In genomic region chr11:65415499-65416340, GRCh38 we compare ENCODE assay signal across 8 cellular contexts. TPM values are rescaled to one million over a fixed set of nuclear protein-coding genes. Genes with fewer than 3 reads are reported as not detected.
DNase-seq lines count a peak whose midpoint lies in the region; ATAC-seq, FAIRE-seq and TF ChIP-seq lines count a peak whose summit lies in the region.

No MANE protein-coding gene starts in this region.

- 0% methylated on average over 5 of the region's 11 CpGs for WGBS in HepG2 (ENCODE audit: low lambda C conversion rate)

- peaks cover 0 to 13% of the 10 kb centered on the region in 2 experiments; a peak in 1 of 5 replicates for H3K36me3 ChIP-seq in HepG2 (replicated peaks in 1 of 2; ENCODE audit: control insufficient read depth in 1 of 2, insufficient read depth in 2 of 2, low read length in 2 of 2)

- H3K9me3 ChIP-seq in HepG2 (ENCODE audit: low read length) = no peaks in the 10 kb centered on the region

- POLR2A ChIA-PET in HepG2 (lab: Yijun Ruan, JAX) = interaction anchor here (0.6 to 17.8 kb wide), 19 partner anchors 11 to 281 kb away, joined by 3 to 952 read pairs (median 38); partner anchors contain the start of genes FRMD8, MALAT1, SLC25A45 and TIGD3

- CTCF ChIA-PET in HepG2 (lab: Yijun Ruan, JAX; ENCODE audit: low intra/inter-chr PET ratio, low total read pairs) = interaction anchor here (1.9 to 2.7 kb wide), 5 partner anchors 15 to 95 kb away, joined by 6 to 20 read pairs (median 13); no protein-coding TSS in a partner anchor

- peaks cover 64% of the 10 kb centered on the region for H3K4me1 ChIP-seq in HepG2 (ENCODE audit: insufficient read depth, low read length)

- no peak overlapping the region for H2AFZ ChIP-seq in HepG2 (ENCODE audit: low read length)

- in situ Hi-C loops in HepG2 (cut with HindIII; ENCODE audit: extremely low pct_ligation_motif_present, low pct_unique_long_range_greater_than_20kb) = loop anchor here (5.0 kb wide), 1 partner anchor 33 kb away; the partner anchor contains the start of gene SLC25A45

- H3K27ac ChIP-seq in angular gyrus (ENCODE audit: low read depth, low read length) = peak overlapping the region; percentile 100
- H3K27ac ChIP-seq in HepG2 (ENCODE audit: extremely low read length, insufficient read depth, low read length) = peak overlapping the region; percentile 100
- peak overlapping the region; percentile 100 for H3K27ac ChIP-seq in temporal lobe (ENCODE audit: low read depth, low read length)

- peak; percentile 5 for DNase-seq in activated CD4-positive, alpha-beta T cell treated with anti-CD3 and anti-CD28 coated beads for 1 hour
- no peak for DNase-seq in activated CD4-positive, alpha-beta T cell treated with anti-CD3 and anti-CD28 coated beads, Interleukin-2, amount 50 U/mL, for 1 hour
- DNase-seq in HepG2 (ENCODE audit: low spot score) = peak; percentile 65
- DNase-seq in activated CD4-positive, CD25-positive, alpha-beta regulatory T cell treated with anti-CD3 and anti-CD28 coated beads, Interleukin-2, amount 50 U/mL, for 72 hours = no peak
- DNase-seq in NCI-H1436 (lab: John Stamatoyannopoulos, UW) = no peak

- intact Hi-C loops in HepG2 (cut with micrococcal nuclease; ENCODE audit: unreplicated experiment) = loop anchor here (2.0 to 5.0 kb wide), 4 partner anchors 33 to 97 kb away; partner anchors contain the start of gene SLC25A45

- TF ChIP-seq CTCF in HepG2 (CRISPR knock-in tag; IDR thresholded peaks at IDR 0.05) = no peak

- H3K4me3 ChIP-seq in HepG2 (replicated peaks in 1 of 3; ENCODE audit: insufficient read depth in 1 of 3, low read depth in 2 of 3, low read length in 3 of 3) = peak overlapping the region; percentile 46 to 87 (median 54); a peak in 5 of 6 replicates

- TF ChIP-seq EP300 in HepG2 (IDR thresholded peaks at IDR 0.05; ENCODE audit: low read depth in 2 of 2, low read length in 2 of 2) = no peak
- no peak for TF ChIP-seq EP300 in HepG2 (CRISPR knock-in tag; IDR thresholded peaks at IDR 0.05; ENCODE audit: borderline replicate concordance)

- no peak for TF ChIP-seq RAD21 in HepG2 (CRISPR knock-in tag; IDR thresholded peaks at IDR 0.05)

- peak; percentile 60 for FAIRE-seq in HepG2 (lab: Jason Lieb, UNC)

- H3K9ac ChIP-seq in HepG2 (ENCODE audit: insufficient read depth, low read depth, low read length) = peak overlapping the region; percentile 100

- BruUV-seq in HepG2 (replicated peaks; lab: Mats Ljungman, UMichigan) = no TSS peak

- H4K20me1 ChIP-seq in HepG2 (ENCODE audit: insufficient read depth, low read length) = no peaks in the 10 kb centered on the region

- H3K27me3 ChIP-seq in HepG2 (ENCODE audit: control insufficient read depth in 1 of 2, insufficient read depth in 2 of 2, low read length in 2 of 2) = no peaks in the 10 kb centered on the region; a peak in 1 of 5 replicates

- no peak; a peak in 1 of 4 replicates for TF ChIP-seq POLR2A in HepG2 (IDR thresholded peaks at IDR 0.05; ENCODE audit: insufficient read depth in 1 of 2, low read depth in 2 of 2, low read length in 2 of 2)

- ATAC-seq in HepG2 (peak; percentile 8), GM21576 (IDR thresholded peaks at IDR 0.05; ENCODE audit: unreplicated experiment) (no peak)

- peaks cover 29% of the 10 kb centered on the region for H3K79me2 ChIP-seq in HepG2 (ENCODE audit: insufficient read depth, low read length)

- H3K4me2 ChIP-seq in HepG2 (ENCODE audit: low read depth, low read length) = peak overlapping the region; percentile 99

TF ChIP-seq in HepG2, 621 proteins besides CTCF, POLR2A, EP300 and RAD21 (continues in another document):
- TF ChIP-seq IKZF5 (CRISPR knock-in tag; IDR thresholded peaks at IDR 0.05) (0 out of 2 replicates have a peak, but pooled peaks have one; percentile 7), ZNF768 (CRISPR knock-in tag; IDR thresholded peaks at IDR 0.05) (peak; percentile 26; the same call in 1 of the 2 replicates)

RNA-seq across cellular contexts. Expression of gene NEAT1, which starts 6.9 kb away (rescaled TPM):
- total RNA-seq in HepG2 (2016; rRNA removed; fragmentation: Illumina TruSeq; extraction: Trizol) (10.5 and 20.5 TPM in 2 replicates), temporal lobe (8.4 TPM)
- 2.2 and 2.6 TPM in 2 replicates for total RNA-seq in HepG2 (2016; cell fraction: cytosol; rRNA removed; fragmentation: Illumina TruSeq; extraction: Trizol; ENCODE audit: low read depth)
- total RNA-seq in HepG2 (2016; cell fraction: insoluble cytoplasmic fraction; rRNA removed; fragmentation: Illumina TruSeq; extraction: Trizol) = 8.4 and 21.3 TPM in 2 replicates
- 7.8 and 8.3 TPM in 2 replicates for total RNA-seq in HepG2 (2016; cell fraction: membrane; rRNA removed; fragmentation: Illumina TruSeq; extraction: Trizol)
- total RNA-seq in HepG2 (2016; cell fraction: nucleus; rRNA removed; fragmentation: Illumina TruSeq; extraction: Trizol) = 196 and 220 TPM in 2 replicates
- 41.2 and 41.3 TPM in 2 replicates for polyA plus RNA-seq in HepG2 (2011; rRNA removed)
- 13.0 and 13.4 TPM in 2 replicates for polyA plus RNA-seq in HepG2 (2011; cell fraction: cytosol; rRNA removed)
- polyA plus RNA-seq in HepG2 (2011; cell fraction: nucleus; rRNA removed) = 222 and 327 TPM in 2 replicates
- polyA plus RNA-seq in HepG2 (2012) = 288 and 371 TPM in 2 replicates
- 3.6 and 4.3 TPM in 2 replicates for polyA plus RNA-seq in HepG2 (2016; cell fraction: cytosol; fragmentation: Illumina TruSeq; extraction: Trizol; ENCODE audit: low read depth)
- polyA plus RNA-seq in HepG2 (2016; cell fraction: insoluble cytoplasmic fraction; fragmentation: Illumina TruSeq; extraction: Trizol; ENCODE audit: low read depth) = 54.0 and 61.1 TPM in 2 replicates
- 47.1 and 54.4 TPM in 2 replicates for polyA plus RNA-seq in HepG2 (2016; cell fraction: membrane; fragmentation: Illumina TruSeq; extraction: Trizol; ENCODE audit: low read depth)
- 577 and 628 TPM in 2 replicates for polyA plus RNA-seq in HepG2 (2016; cell fraction: nucleus; fragmentation: Illumina TruSeq; extraction: Trizol; ENCODE audit: insufficient read depth, low read depth)
- polyA minus RNA-seq in HepG2 (2011; rRNA and poly(A)+ RNA removed; ENCODE audit: low replicate concordance) = 64.6 and 225 TPM in 2 replicates
- 17.3 and 20.2 TPM in 2 replicates for polyA minus RNA-seq in HepG2 (2011; cell fraction: cytosol; rRNA and poly(A)+ RNA removed)
- polyA minus RNA-seq in HepG2 (2011; cell fraction: nucleus; rRNA and poly(A)+ RNA removed) = 1,479 and 1,737 TPM in 2 replicates

RNA-seq across cellular contexts. Expression of gene FRMD8, which starts 29.3 kb away (rescaled TPM):
- total RNA-seq in HepG2 (2016; rRNA removed; fragmentation: Illumina TruSeq; extraction: Trizol) = 18.0 and 20.6 TPM in 2 replicates
- total RNA-seq in HepG2 (2016; cell fraction: cytosol; rRNA removed; fragmentation: Illumina TruSeq; extraction: Trizol; ENCODE audit: low read depth) = 2.2 and 2.9 TPM in 2 replicates
- 17.5 and 22.6 TPM in 2 replicates for total RNA-seq in HepG2 (2016; cell fraction: insoluble cytoplasmic fraction; rRNA removed; fragmentation: Illumina TruSeq; extraction: Trizol)
- 5.3 and 6.3 TPM in 2 replicates for total RNA-seq in HepG2 (2016; cell fraction: membrane; rRNA removed; fragmentation: Illumina TruSeq; extraction: Trizol)
- total RNA-seq in HepG2 (2016; cell fraction: nucleus; rRNA removed; fragmentation: Illumina TruSeq; extraction: Trizol) = 12.4 and 14.6 TPM in 2 replicates
- polyA plus RNA-seq in HepG2 (2011; rRNA removed) = 5.8 and 9.4 TPM in 2 replicates
- polyA plus RNA-seq in HepG2 (2011; cell fraction: cytosol; rRNA removed) = 5.9 and 6.7 TPM in 2 replicates
- polyA plus RNA-seq in HepG2 (2011; cell fraction: nucleus; rRNA removed) = 26.7 and 32.6 TPM in 2 replicates
- 3.5 and 5.2 TPM in 2 replicates for polyA plus RNA-seq in HepG2 (2012)
- 2.5 and 2.6 TPM in 2 replicates for polyA plus RNA-seq in HepG2 (2016; cell fraction: cytosol; fragmentation: Illumina TruSeq; extraction: Trizol; ENCODE audit: low read depth)
- polyA plus RNA-seq in HepG2 (2016; cell fraction: insoluble cytoplasmic fraction; fragmentation: Illumina TruSeq; extraction: Trizol; ENCODE audit: low read depth) = 13.5 and 17.1 TPM in 2 replicates
- polyA plus RNA-seq in HepG2 (2016; cell fraction: membrane; fragmentation: Illumina TruSeq; extraction: Trizol; ENCODE audit: low read depth) = 2.8 and 3.8 TPM in 2 replicates
- polyA plus RNA-seq in HepG2 (2016; cell fraction: nucleus; fragmentation: Illumina TruSeq; extraction: Trizol; ENCODE audit: insufficient read depth, low read depth) = 21.4 and 24.7 TPM in 2 replicates
- 22.3 and 24.3 TPM in 2 replicates for polyA minus RNA-seq in HepG2 (2011; rRNA and poly(A)+ RNA removed; ENCODE audit: low replicate concordance)
- polyA minus RNA-seq in HepG2 (2011; cell fraction: cytosol; rRNA and poly(A)+ RNA removed) = 5.4 and 6.2 TPM in 2 replicates
- polyA minus RNA-seq in HepG2 (2011; cell fraction: nucleus; rRNA and poly(A)+ RNA removed) = 6.2 and 11.8 TPM in 2 replicates
- 6.9 TPM for total RNA-seq in temporal lobe

RNA-seq across cellular contexts. Expression of gene SLC25A45, which starts 33.3 kb away (rescaled TPM):
- 2.1 and 3.4 TPM in 2 replicates for total RNA-seq in HepG2 (2016; rRNA removed; fragmentation: Illumina TruSeq; extraction: Trizol)
- 0.79 and 1.0 TPM in 2 replicates for total RNA-seq in HepG2 (2016; cell fraction: cytosol; rRNA removed; fragmentation: Illumina TruSeq; extraction: Trizol; ENCODE audit: low read depth)
- total RNA-seq in HepG2 (2016; cell fraction: insoluble cytoplasmic fraction; rRNA removed; fragmentation: Illumina TruSeq; extraction: Trizol) = 1.9 TPM in 2 replicates
- total RNA-seq in HepG2 (2016; cell fraction: membrane; rRNA removed; fragmentation: Illumina TruSeq; extraction: Trizol) = 1.5 and 2.2 TPM in 2 replicates
- total RNA-seq in HepG2 (2016; cell fraction: nucleus; rRNA removed; fragmentation: Illumina TruSeq; extraction: Trizol) = 1.3 and 3.5 TPM in 2 replicates
- polyA plus RNA-seq in HepG2 (2011; rRNA removed) = 1.2 and 1.9 TPM in 2 replicates
- 0.95 and 0.99 TPM in 2 replicates for polyA plus RNA-seq in HepG2 (2011; cell fraction: cytosol; rRNA removed)
- polyA plus RNA-seq in HepG2 (2011; cell fraction: nucleus; rRNA removed) = 5.9 and 6.0 TPM in 2 replicates
- polyA plus RNA-seq in HepG2 (2012) = 2.0 and 4.1 TPM in 2 replicates
- 0.45 and 0.70 TPM in 2 replicates for polyA plus RNA-seq in HepG2 (2016; cell fraction: cytosol; fragmentation: Illumina TruSeq; extraction: Trizol; ENCODE audit: low read depth)
- polyA plus RNA-seq in HepG2 (2016; cell fraction: insoluble cytoplasmic fraction; fragmentation: Illumina TruSeq; extraction: Trizol; ENCODE audit: low read depth) = 1.3 and 1.6 TPM in 2 replicates
- 1.4 and 1.5 TPM in 2 replicates for polyA plus RNA-seq in HepG2 (2016; cell fraction: membrane; fragmentation: Illumina TruSeq; extraction: Trizol; ENCODE audit: low read depth)
- polyA plus RNA-seq in HepG2 (2016; cell fraction: nucleus; fragmentation: Illumina TruSeq; extraction: Trizol; ENCODE audit: insufficient read depth, low read depth) = 5.6 and 8.8 TPM in 2 replicates
- 1.9 and 7.2 TPM in 2 replicates for polyA minus RNA-seq in HepG2 (2011; rRNA and poly(A)+ RNA removed; ENCODE audit: low replicate concordance)
- 1.4 and 2.5 TPM in 2 replicates for polyA minus RNA-seq in HepG2 (2011; cell fraction: cytosol; rRNA and poly(A)+ RNA removed)
- polyA minus RNA-seq in HepG2 (2011; cell fraction: nucleus; rRNA and poly(A)+ RNA removed) = 1.4 and 2.4 TPM in 2 replicates
- 0.74 TPM for total RNA-seq in temporal lobe

Comparison
In these comparisons a context has a peak if more than half of its experiments do, and no peak if none do; other contexts are left out.
1. DNase-seq: peak in activated CD4-positive, alpha-beta T cell treated with anti-CD3 and anti-CD28 coated beads for 1 hour (single experiment) and HepG2 (single experiment); none in activated CD4-positive, alpha-beta T cell treated with anti-CD3 and anti-CD28 coated beads, Interleukin-2, amount 50 U/mL, for 1 hour (single experiment), activated CD4-positive, CD25-positive, alpha-beta regulatory T cell treated with anti-CD3 and anti-CD28 coated beads, Interleukin-2, amount 50 U/mL, for 72 hours (single experiment) and NCI-H1436 (single experiment).
2. Peak in every context shown above with its lines, with median percentiles within 50 percentile points of each other: H3K27ac ChIP-seq.